Comparison of ENCODE assay signal across 1 cellular context in genomic region chr13:29922281-29922821, GRCh38.
TF ChIP-seq lines count a peak whose summit lies in the region.

No MANE protein-coding gene starts in this region.

TF ChIP-seq in WTC11, 78 proteins besides CTCF, POLR2A, EP300 and RAD21 (continued from another document):
- TF ChIP-seq ERG (CRISPR knock-in tag; IDR thresholded peaks at IDR 0.05) (no peak), ELF4 (CRISPR knock-in tag; IDR thresholded peaks at IDR 0.05; ENCODE audit: low read depth) (no peak), ATF1 (CRISPR knock-in tag; IDR thresholded peaks at IDR 0.05) (no peak), JUN (CRISPR knock-in tag; IDR thresholded peaks at IDR 0.05) (no peak), ATF6 (CRISPR knock-in tag; IDR thresholded peaks at IDR 0.05) (no peak)
